Comparison of ENCODE assay signal across 21 cellular contexts in the genomic region with DNA sequence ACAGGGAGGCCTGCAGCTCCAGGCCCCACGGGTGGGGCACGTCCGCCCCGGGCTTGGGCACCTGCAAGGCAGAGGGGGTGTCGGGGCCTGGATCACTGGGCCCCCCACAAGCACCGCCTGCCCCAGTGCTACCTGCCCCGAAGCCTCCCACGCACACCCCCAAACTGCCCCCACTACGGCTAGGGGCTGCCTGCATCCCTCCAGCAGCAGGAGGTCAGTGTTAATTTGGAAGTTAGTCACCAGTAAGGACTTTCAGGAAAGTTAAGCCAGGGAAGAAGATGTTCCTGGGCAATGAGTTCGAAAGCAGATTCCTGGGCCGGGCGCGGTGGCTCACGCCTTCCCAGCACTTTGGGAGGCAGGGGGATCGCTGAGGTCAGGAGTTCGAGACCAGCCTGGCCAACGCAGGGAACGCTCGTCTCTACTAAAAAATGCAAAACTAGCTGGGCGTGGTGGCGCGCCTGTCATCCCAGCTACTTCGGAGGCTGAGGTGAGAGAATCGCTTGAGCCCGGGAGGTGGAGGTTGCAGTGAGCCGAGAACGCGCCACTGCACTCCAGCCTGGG. TPM values are rescaled to one million over a fixed set of nuclear protein-coding genes. Genes with fewer than 3 reads are reported as not detected.
A peak's percentile ranks its signal among the peaks of the same experiment; 100 is the strongest.
DNase-seq lines count a peak whose midpoint lies in the region; ATAC-seq, FAIRE-seq and TF ChIP-seq lines count a peak whose summit lies in the region.
"Had no signal": no experiment of that assay in that cellular context is flagged by ENCODE, and none has a peak within 500 bp of the region (broad histone marks: within the 10 kb centered on the region; RNA-seq: fewer than 3 reads in every experiment).

No MANE protein-coding gene starts in this region.

- H2AK9ac ChIP-seq in IMR-90 (replicated peaks; ENCODE audit: low read depth, low read length, poor library complexity): peak overlapping the region; percentile 24

- H3K14ac ChIP-seq in IMR-90 (replicated peaks; ENCODE audit: low read depth, low read length): no peak overlapping the region

- TF ChIP-seq RAD21 in IMR-90 (IDR thresholded peaks at IDR 0.05; ENCODE audit: low read length) (no peak), K562 (CRISPR knock-in tag; conservative IDR thresholded peaks at IDR 0.05 in 1 of 2, IDR thresholded peaks at IDR 0.05 in 1 of 2) (no peak)

- no peaks in the 10 kb centered on the region; the same call in 1 of the 2 replicates for H3K9me1 ChIP-seq in IMR-90 (ENCODE audit: insufficient read depth, low read length)
- H3K9me1 ChIP-seq in K562 (ENCODE audit: control insufficient read depth, insufficient read depth, low read length): peaks cover 5% of the 10 kb centered on the region

- no peak overlapping the region for H3K56ac ChIP-seq in IMR-90 (ENCODE audit: extremely low read depth, insufficient read depth, low read length)

- H4K91ac ChIP-seq in IMR-90 (ENCODE audit: insufficient read depth, low read depth, low read length): no peak overlapping the region

- no peak overlapping the region for H3K9ac ChIP-seq in IMR-90 (ENCODE audit: low read depth, low read length)
- H3K9ac ChIP-seq in K562 (ENCODE audit: insufficient read depth in 1 of 2, low read depth in 2 of 2, low read length in 2 of 2): peak overlapping the region in 1 of 2 experiments; percentile 8; a peak in 1 of 4 replicates

- H3K4me2 ChIP-seq in IMR-90 (ENCODE audit: low read depth, low read length) (no peak overlapping the region), K562 (ENCODE audit: insufficient read depth, low read length) (no peak overlapping the region), osteoblast (ENCODE audit: insufficient read depth, low read length) (no peak overlapping the region)
- H3K4me2 ChIP-seq: PC-9 had no signal

- H2BK5ac ChIP-seq in IMR-90 (ENCODE audit: low read depth, low read length, poor library complexity, severe bottlenecking): no peak overlapping the region

- TF ChIP-seq EP300 in K562 (IDR thresholded peaks at IDR 0.05; ENCODE audit: low read length): no peak

- H3K27ac ChIP-seq in IMR-90 (ENCODE audit: insufficient read depth, low read length) (no peak overlapping the region), K562 (ENCODE audit: extremely low read depth, low read depth, low read length) (no peak overlapping the region), osteoblast (ENCODE audit: low read depth, low read length) (no peak overlapping the region)
- H3K27ac ChIP-seq: PC-9 had no signal

- no peak overlapping the region for H2BK15ac ChIP-seq in IMR-90 (ENCODE audit: low read depth, low read length)

- H3K79me2 ChIP-seq in K562 (ENCODE audit: control insufficient read depth, insufficient read depth, low read length) (peaks cover 38% of the 10 kb centered on the region), osteoblast (ENCODE audit: insufficient read depth, low read length) (peaks cover 54% of the 10 kb centered on the region)

- no peak overlapping the region for H3K4ac ChIP-seq in IMR-90 (ENCODE audit: low read depth, low read length)

- BruUV-seq in IMR-90 (replicated peaks; lab: Mats Ljungman, UMichigan): no TSS peak
- BruUV-seq in K562 (replicated peaks; lab: Mats Ljungman, UMichigan): no TSS peak

- ATAC-seq in IMR-90 (ENCODE audit: low read depth): no peak
- no peak for ATAC-seq in K562
- ATAC-seq: activated CD8-positive, alpha-beta memory T cell treated with anti-CD3 and anti-CD28 coated beads, Interleukin-2, amount 10 ng/mL, durations not matched to agents 7 days and 5 days had no signal

- H3K18ac ChIP-seq in IMR-90 (ENCODE audit: low read depth, low read length): no peak overlapping the region

- CTCF ChIA-PET in IMR-90 (lab: Yijun Ruan, JAX): no interaction called here
- CTCF ChIA-PET in K562 (lab: Yijun Ruan, JAX; ENCODE audit: low intra/inter-chr PET ratio): interaction anchor here (1.5 kb wide), 1 partner anchor 115 kb away, joined by 5 read pairs; no protein-coding TSS in a partner anchor

- no peak overlapping the region for H4K5ac ChIP-seq in IMR-90 (ENCODE audit: low read depth, low read length)

- intact Hi-C loops in IMR-90 (cut with micrococcal nuclease) (no loop called here), K562 (cut with micrococcal nuclease) (loop anchor here (5.0 kb wide), 2 partner anchors 41 to 336 kb away; no protein-coding TSS in a partner anchor)

- in situ Hi-C loops in IMR-90 (cut with MboI; ENCODE audit: low sequenced_read_pairs) (loop anchor here (10.0 kb wide), 1 partner anchor 338 kb away; no protein-coding TSS in a partner anchor), K562 (cut with MboI) (no loop called here)

- no peak for FAIRE-seq in K562 (lab: Jason Lieb, UNC)
- FAIRE-seq: D721Med, GM19239 had no signal

- H3K27me3 ChIP-seq in IMR-90 (ENCODE audit: control insufficient read depth, insufficient read depth, low read length) (no peaks in the 10 kb centered on the region), K562 (ENCODE audit: control insufficient read depth in 2 of 2, insufficient read depth in 2 of 2, low read length in 2 of 2) (no peaks in the 10 kb centered on the region), osteoblast (ENCODE audit: insufficient read depth, low read length) (no peaks in the 10 kb centered on the region)

- peaks cover 31% of the 10 kb centered on the region for H3K36me3 ChIP-seq in IMR-90 (ENCODE audit: control insufficient read depth, insufficient read depth, low read length)
- peaks cover 27% of the 10 kb centered on the region for H3K36me3 ChIP-seq in K562 (ENCODE audit: control insufficient read depth, insufficient read depth, low read length)
- peaks cover 28% of the 10 kb centered on the region for H3K36me3 ChIP-seq in osteoblast (ENCODE audit: insufficient read depth, low read length)

- H2AFZ ChIP-seq in IMR-90 (replicated peaks; ENCODE audit: low read length, poor library complexity) (no peak overlapping the region), K562 (ENCODE audit: low read depth, low read length) (no peak overlapping the region), osteoblast (ENCODE audit: low read length) (no peak overlapping the region)
- H2AFZ ChIP-seq: PC-9 had no signal

- no peaks in the 10 kb centered on the region for H3K9me3 ChIP-seq in IMR-90 (ENCODE audit: control insufficient read depth, insufficient read depth, low read length)
- no peaks in the 10 kb centered on the region for H3K9me3 ChIP-seq in K562 (replicated peaks; ENCODE audit: control insufficient read depth, insufficient read depth, low read depth, low read length)
- no peaks in the 10 kb centered on the region for H3K9me3 ChIP-seq in osteoblast (ENCODE audit: low read depth, low read length)

- POLR2A ChIA-PET in IMR-90 (lab: Charles Lee; ENCODE audit: unreplicated experiment): no interaction called here
- POLR2A ChIA-PET in K562 (lab: Yijun Ruan, JAX): interaction anchor here (0.6 to 4.0 kb wide), 12 partner anchors 9 to 323 kb away, joined by 3 to 17 read pairs (median 5); no protein-coding TSS in a partner anchor

- dilution Hi-C loops in IMR-90 (cut with HindIII; ENCODE audit: low sequenced_read_pairs, unreplicated experiment): no loop called here

- H2BK120ac ChIP-seq in IMR-90 (ENCODE audit: low read depth, low read length): no peak overlapping the region

- no peak overlapping the region for H3K23ac ChIP-seq in IMR-90 (ENCODE audit: low read depth, low read length)

- DNase-seq in IMR-90: no peak
- DNase-seq in K562 (ENCODE audit: extremely low read depth in 1 of 4, low spot score in 3 of 4): no peak
- DNase-seq in osteoblast (ENCODE audit: insufficient read length, low spot score, missing footprints): peak; percentile 61
- no peak for DNase-seq in stimulated activated CD4-positive, alpha-beta T cell treated with anti-CD3 and anti-CD28 coated beads, Interleukin-12 subunit alpha, Interleukin-12 subunit beta, amount 100 ng/mL, for 4 hours
- no peak for DNase-seq in central memory CD4-positive, alpha-beta T cell
- DNase-seq: activated CD4-positive, alpha-beta T cell treated with anti-CD3 and anti-CD28 coated beads for 1 hour; activated CD8-positive, alpha-beta memory T cell treated with anti-CD3 and anti-CD28 coated beads, Interleukin-2, amount 10 ng/mL, durations not matched to agents 7 days and 5 days; activated gamma-delta T cell; GOT3; NCI-H146; NCI-H82; PC-9; stimulated activated CD4-positive, alpha-beta T cell treated with anti-CD3 and anti-CD28 coated beads, Interleukin-4, amount 100 ng/mL, for 24 hours had no signal

- no peak overlapping the region for H2BK20ac ChIP-seq in IMR-90 (ENCODE audit: low read depth, low read length)

- H2AK5ac ChIP-seq in IMR-90 (ENCODE audit: low read depth, low read length): no peak overlapping the region

- no peak for TF ChIP-seq CTCF in IMR-90 (conservative IDR thresholded peaks at IDR 0.05; ENCODE audit: low read depth, low read length)
- no peak for TF ChIP-seq CTCF in K562 (IDR thresholded peaks at IDR 0.05 in 2 of 3, conservative IDR thresholded peaks at IDR 0.05 in 1 of 3; ENCODE audit: insufficient read depth in 2 of 3, low read depth in 1 of 3, low read length in 3 of 3)
- no peak for TF ChIP-seq CTCF in osteoblast (IDR thresholded peaks at IDR 0.05; ENCODE audit: extremely low read depth, low read depth, low read length)

- TF ChIP-seq POLR2A in IMR-90 (IDR thresholded peaks at IDR 0.05; ENCODE audit: low read depth, low read length) (no peak), K562 (conservative IDR thresholded peaks at IDR 0.05) (no peak)

- 96% methylated on average over 10 of the region's 28 CpGs; no CpG with 5 or more reads in 1 of the 2 experiments for WGBS in IMR-90 (ENCODE audit: extremely low coverage in 2 of 2, insufficient read length in 1 of 2), 2 experiments
- 88% methylated on average over 21 of the region's 28 CpGs for WGBS in K562 (ENCODE audit: insufficient coverage, low coverage, missing lambda C conversion rate)

- peaks cover 14% of the 10 kb centered on the region for H3K4me1 ChIP-seq in IMR-90 (ENCODE audit: control insufficient read depth, insufficient read depth, low read length)
- peaks cover 10 to 67% of the 10 kb centered on the region in 2 experiments for H3K4me1 ChIP-seq in K562 (replicated peaks in 1 of 2; ENCODE audit: control insufficient read depth in 2 of 2, insufficient read depth in 2 of 2, low read length in 2 of 2)
- peaks cover 17% of the 10 kb centered on the region for H3K4me1 ChIP-seq in osteoblast (ENCODE audit: insufficient read depth, low read length)

- H4K8ac ChIP-seq in IMR-90 (ENCODE audit: low read depth in 2 of 2, low read length in 2 of 2): no peak overlapping the region

- H4K20me1 ChIP-seq in IMR-90 (ENCODE audit: insufficient read depth, low read length) (peaks cover 56% of the 10 kb centered on the region), K562 (replicated peaks; ENCODE audit: control insufficient read depth, insufficient read depth, low read length) (peaks cover 28% of the 10 kb centered on the region), osteoblast (ENCODE audit: insufficient read depth, low read length) (peaks cover 58% of the 10 kb centered on the region)

- H3K79me1 ChIP-seq in IMR-90 (ENCODE audit: low read depth in 1 of 2, low read length in 2 of 2): peaks cover 7 to 42% of the 10 kb centered on the region in 2 experiments

- H3K4me3 ChIP-seq in IMR-90 (ENCODE audit: insufficient read depth, low read depth, low read length): no peak overlapping the region
- H3K4me3 ChIP-seq in K562: no peak overlapping the region
- no peak overlapping the region for H3K4me3 ChIP-seq in osteoblast (ENCODE audit: insufficient read depth, low read length)
- H3K4me3 ChIP-seq: lung, PC-9, SK-N-MC had no signal

RNA-seq across cellular contexts. Expression of a gene that starts 5.5 kb away (rescaled TPM):
- under 0.01 TPM in 1 of 2 replicates, not detected in the other for total RNA-seq in IMR-90 (2012; rRNA removed)
- polyA plus RNA-seq in IMR-90 (2012; rRNA removed): 0.09 and 0.19 TPM in 2 replicates
- 0.09 and 0.15 TPM in 2 replicates for polyA plus RNA-seq in IMR-90 (2012; cell fraction: cytosol; rRNA removed)
- 0.14 TPM in 1 of 2 replicates, not detected in the other for polyA plus RNA-seq in IMR-90 (2012; cell fraction: nucleus; rRNA removed; ENCODE audit: low replicate concordance)
- total RNA-seq in K562 (2011; cell fraction: chromatin; rRNA removed; ENCODE audit: low replicate concordance): 0.49 TPM in 1 of 2 replicates, not detected in the other
- 0.17 TPM in 1 of 2 replicates, not detected in the other for total RNA-seq in K562 (2011; cell fraction: nucleolus; rRNA removed)
- total RNA-seq in K562 (2011; cell fraction: nucleoplasm; rRNA removed): not detected in 2 replicates
- total RNA-seq in K562 (2014; rRNA removed): 0.16 TPM in 1 of 2 replicates, not detected in the other
- total RNA-seq in K562 (2014; rRNA removed; fragmentation: Illumina TruSeq; extraction: Trizol): not detected in 2 replicates
- total RNA-seq in K562 (2015; rRNA removed; fragmentation: Illumina TruSeq; extraction: Trizol): not detected in 2 replicates
- total RNA-seq in K562 (2021): 0.13 and 0.40 TPM in 2 replicates
- polyA plus RNA-seq in K562 (2011; rRNA removed): 0.03 TPM in 1 of 2 replicates, not detected in the other
- polyA plus RNA-seq in K562 (2011; cell fraction: cytosol; rRNA removed): not detected in 2 replicates
- polyA plus RNA-seq in K562 (2011; cell fraction: nucleus; rRNA removed): 0.10 TPM in 1 of 2 replicates, not detected in the other
- 0.27 and 0.66 TPM in 2 replicates for polyA plus RNA-seq in K562 (2012)
- polyA plus RNA-seq in K562 (2014; fragmentation: Illumina TruSeq; extraction: Trizol): 0.06 TPM in 1 of 2 replicates, not detected in the other
- polyA plus RNA-seq in K562 (2014; fragmentation: Nextera tagmentation; extraction: Ambion mirVana): not detected
- polyA plus RNA-seq in K562 (2014; rRNA removed): 0.07 TPM in 1 of 2 replicates, not detected in the other
- not detected in 2 replicates for polyA minus RNA-seq in K562 (2011; rRNA and poly(A)+ RNA removed)
- not detected in 2 replicates for polyA minus RNA-seq in K562 (2011; cell fraction: cytosol; rRNA and poly(A)+ RNA removed)
- 0.11 and 0.13 TPM in 2 replicates for polyA minus RNA-seq in K562 (2011; cell fraction: nucleus; rRNA and poly(A)+ RNA removed)
- under 0.01 TPM in 1 of 2 replicates, not detected in the other for total RNA-seq in osteoblast
- total RNA-seq: M059J, PC-9 had no signal

RNA-seq across cellular contexts. Expression of a gene that starts 20.3 kb away (rescaled TPM):
- total RNA-seq in IMR-90 (2012; rRNA removed) (not detected in 2 replicates), K562 (2014; rRNA removed) (0.29 TPM in 1 of 2 replicates, not detected in the other), K562 (2014; rRNA removed; fragmentation: Illumina TruSeq; extraction: Trizol) (0.40 and 0.45 TPM in 2 replicates), K562 (2015; rRNA removed; fragmentation: Illumina TruSeq; extraction: Trizol) (0.51 and 0.57 TPM in 2 replicates), K562 (2021) (0.58 and 0.78 TPM in 2 replicates), osteoblast (0.72 TPM in 1 of 2 replicates, not detected in the other)
- polyA plus RNA-seq in IMR-90 (2012; rRNA removed) (not detected in 2 replicates), K562 (2011; rRNA removed) (not detected in 2 replicates), K562 (2014; fragmentation: Illumina TruSeq; extraction: Trizol) (not detected in 2 replicates), K562 (2014; fragmentation: Nextera tagmentation; extraction: Ambion mirVana) (under 1 TPM in 1 of 2 experiments, not detected in 1; 0.08 TPM), K562 (2014; rRNA removed) (1.2 and 2.1 TPM in 2 replicates)
- 0.07 and 0.18 TPM in 2 replicates for polyA plus RNA-seq in IMR-90 (2012; cell fraction: cytosol; rRNA removed)
- polyA plus RNA-seq in IMR-90 (2012; cell fraction: nucleus; rRNA removed; ENCODE audit: low replicate concordance): 0.62 and 0.78 TPM in 2 replicates
- 1.7 TPM in 1 of 2 replicates, not detected in the other for total RNA-seq in K562 (2011; cell fraction: chromatin; rRNA removed; ENCODE audit: low replicate concordance)
- 0.92 TPM in 1 of 2 replicates, not detected in the other for total RNA-seq in K562 (2011; cell fraction: nucleolus; rRNA removed)
- total RNA-seq in K562 (2011; cell fraction: nucleoplasm; rRNA removed): 2.7 TPM in 1 of 2 replicates, not detected in the other
- polyA plus RNA-seq in K562 (2011; cell fraction: cytosol; rRNA removed): 0.09 TPM in 1 of 2 replicates, not detected in the other
- 0.58 TPM in 1 of 2 replicates, not detected in the other for polyA plus RNA-seq in K562 (2011; cell fraction: nucleus; rRNA removed)
- 2.3 and 2.7 TPM in 2 replicates for polyA plus RNA-seq in K562 (2012)
- 0.63 TPM in 1 of 2 replicates, not detected in the other for polyA minus RNA-seq in K562 (2011; rRNA and poly(A)+ RNA removed)
- not detected in 2 replicates for polyA minus RNA-seq in K562 (2011; cell fraction: cytosol; rRNA and poly(A)+ RNA removed)
- 1.00 TPM in 1 of 2 replicates, not detected in the other for polyA minus RNA-seq in K562 (2011; cell fraction: nucleus; rRNA and poly(A)+ RNA removed)
- total RNA-seq: M059J, posterior vena cava, temporal lobe had no signal

RNA-seq across cellular contexts. Expression of a gene that starts 27.4 kb away (rescaled TPM):
- total RNA-seq in IMR-90 (2012; rRNA removed): under 0.01 TPM in 1 of 2 replicates, not detected in the other
- 0.86 and 1.5 TPM in 2 replicates for polyA plus RNA-seq in IMR-90 (2012; rRNA removed)
- polyA plus RNA-seq in IMR-90 (2012; cell fraction: cytosol; rRNA removed): 0.06 and 0.22 TPM in 2 replicates
- polyA plus RNA-seq in IMR-90 (2012; cell fraction: nucleus; rRNA removed; ENCODE audit: low replicate concordance): 9.1 and 40.5 TPM in 2 replicates
- total RNA-seq in K562 (2011; cell fraction: chromatin; rRNA removed; ENCODE audit: low replicate concordance): 14.5 and 62.7 TPM in 2 replicates
- 48.8 and 60.2 TPM in 2 replicates for total RNA-seq in K562 (2011; cell fraction: nucleolus; rRNA removed)
- total RNA-seq in K562 (2011; cell fraction: nucleoplasm; rRNA removed): 25.7 and 35.6 TPM in 2 replicates
- 9.4 and 10.7 TPM in 2 replicates for total RNA-seq in K562 (2014; rRNA removed)
- 0.13 and 0.29 TPM in 2 replicates for total RNA-seq in K562 (2014; rRNA removed; fragmentation: Illumina TruSeq; extraction: Trizol)
- total RNA-seq in K562 (2015; rRNA removed; fragmentation: Illumina TruSeq; extraction: Trizol): 2.6 and 3.5 TPM in 2 replicates
- 22.2 and 27.4 TPM in 2 replicates for total RNA-seq in K562 (2021)
- polyA plus RNA-seq in K562 (2011; rRNA removed): 1.7 and 3.6 TPM in 2 replicates
- 2.2 and 9.1 TPM in 2 replicates for polyA plus RNA-seq in K562 (2011; cell fraction: cytosol; rRNA removed)
- 52.0 and 130 TPM in 2 replicates for polyA plus RNA-seq in K562 (2011; cell fraction: nucleus; rRNA removed)
- polyA plus RNA-seq in K562 (2012): 14.9 and 33.7 TPM in 2 replicates
- polyA plus RNA-seq in K562 (2014; fragmentation: Illumina TruSeq; extraction: Trizol): 1.5 and 4.0 TPM in 2 replicates
- polyA plus RNA-seq in K562 (2014; fragmentation: Nextera tagmentation; extraction: Ambion mirVana): not detected
- 19.2 and 23.6 TPM in 2 replicates for polyA plus RNA-seq in K562 (2014; rRNA removed)
- polyA minus RNA-seq in K562 (2011; rRNA and poly(A)+ RNA removed): 0.09 and 0.18 TPM in 2 replicates
- polyA minus RNA-seq in K562 (2011; cell fraction: cytosol; rRNA and poly(A)+ RNA removed): 2.0 and 3.7 TPM in 2 replicates
- 5.4 and 8.2 TPM in 2 replicates for polyA minus RNA-seq in K562 (2011; cell fraction: nucleus; rRNA and poly(A)+ RNA removed)
- total RNA-seq in osteoblast: under 0.01 and 0.29 TPM in 2 replicates

RNA-seq across cellular contexts. Expression of a gene that starts 31.4 kb away (rescaled TPM):
- total RNA-seq in IMR-90 (2012; rRNA removed) (not detected in 2 replicates), K562 (2014; rRNA removed) (0.05 TPM in 1 of 2 replicates, not detected in the other), K562 (2014; rRNA removed; fragmentation: Illumina TruSeq; extraction: Trizol) (not detected in 2 replicates), K562 (2015; rRNA removed; fragmentation: Illumina TruSeq; extraction: Trizol) (not detected in 2 replicates), K562 (2021) (not detected in 2 replicates), osteoblast (not detected in 2 replicates)
- polyA plus RNA-seq in IMR-90 (2012; rRNA removed) (not detected in 2 replicates), K562 (2011; rRNA removed) (0.03 and 0.07 TPM in 2 replicates), K562 (2014; fragmentation: Illumina TruSeq; extraction: Trizol) (not detected in 2 replicates), K562 (2014; fragmentation: Nextera tagmentation; extraction: Ambion mirVana) (under 1 TPM in 1 of 2 experiments, not detected in 1; 0.03 TPM), K562 (2014; rRNA removed) (not detected in 2 replicates)
- 0.03 TPM in 1 of 2 replicates, not detected in the other for polyA plus RNA-seq in IMR-90 (2012; cell fraction: cytosol; rRNA removed)
- not detected in 2 replicates for polyA plus RNA-seq in IMR-90 (2012; cell fraction: nucleus; rRNA removed; ENCODE audit: low replicate concordance)
- total RNA-seq in K562 (2011; cell fraction: chromatin; rRNA removed; ENCODE audit: low replicate concordance): not detected in 2 replicates
- not detected in 2 replicates for total RNA-seq in K562 (2011; cell fraction: nucleolus; rRNA removed)
- total RNA-seq in K562 (2011; cell fraction: nucleoplasm; rRNA removed): not detected in 2 replicates
- polyA plus RNA-seq in K562 (2011; cell fraction: cytosol; rRNA removed): 0.06 and 0.07 TPM in 2 replicates
- polyA plus RNA-seq in K562 (2011; cell fraction: nucleus; rRNA removed): not detected in 2 replicates
- polyA plus RNA-seq in K562 (2012): 0.47 and 1.6 TPM in 2 replicates
- polyA minus RNA-seq in K562 (2011; rRNA and poly(A)+ RNA removed): not detected in 2 replicates
- not detected in 2 replicates for polyA minus RNA-seq in K562 (2011; cell fraction: cytosol; rRNA and poly(A)+ RNA removed)
- polyA minus RNA-seq in K562 (2011; cell fraction: nucleus; rRNA and poly(A)+ RNA removed): not detected in 2 replicates
- total RNA-seq: aorta, M059J, PC-9 had no signal

RNA-seq across cellular contexts. Expression of a gene that starts 39.9 kb away (rescaled TPM):
- 4.8 and 7.5 TPM in 2 replicates for total RNA-seq in IMR-90 (2012; rRNA removed)
- 29.8 and 34.5 TPM in 2 replicates for polyA plus RNA-seq in IMR-90 (2012; rRNA removed)
- 18.6 and 34.5 TPM in 2 replicates for polyA plus RNA-seq in IMR-90 (2012; cell fraction: cytosol; rRNA removed)
- polyA plus RNA-seq in IMR-90 (2012; cell fraction: nucleus; rRNA removed; ENCODE audit: low replicate concordance): 82.8 and 174 TPM in 2 replicates
- total RNA-seq in K562 (2011; cell fraction: chromatin; rRNA removed; ENCODE audit: low replicate concordance): 112 and 366 TPM in 2 replicates
- 303 and 373 TPM in 2 replicates for total RNA-seq in K562 (2011; cell fraction: nucleolus; rRNA removed)
- total RNA-seq in K562 (2011; cell fraction: nucleoplasm; rRNA removed): 182 TPM in 2 replicates
- 50.3 and 111 TPM in 2 replicates for total RNA-seq in K562 (2014; rRNA removed)
- 4.5 and 5.8 TPM in 2 replicates for total RNA-seq in K562 (2014; rRNA removed; fragmentation: Illumina TruSeq; extraction: Trizol)
- total RNA-seq in K562 (2015; rRNA removed; fragmentation: Illumina TruSeq; extraction: Trizol): 22.8 and 30.6 TPM in 2 replicates
- 181 and 194 TPM in 2 replicates for total RNA-seq in K562 (2021)
- 7.9 and 21.0 TPM in 2 replicates for polyA plus RNA-seq in K562 (2011; rRNA removed)
- polyA plus RNA-seq in K562 (2011; cell fraction: cytosol; rRNA removed): 11.3 and 12.6 TPM in 2 replicates
- 164 and 237 TPM in 2 replicates for polyA plus RNA-seq in K562 (2011; cell fraction: nucleus; rRNA removed)
- polyA plus RNA-seq in K562 (2012): 142 and 173 TPM in 2 replicates
- polyA plus RNA-seq in K562 (2014; fragmentation: Illumina TruSeq; extraction: Trizol): 44.6 and 119 TPM in 2 replicates
- polyA plus RNA-seq in K562 (2014; fragmentation: Nextera tagmentation; extraction: Ambion mirVana): under 1 TPM; 0.17 to 0.35 TPM
- polyA plus RNA-seq in K562 (2014; rRNA removed): 45.9 and 46.7 TPM in 2 replicates
- 8.5 and 10.2 TPM in 2 replicates for polyA minus RNA-seq in K562 (2011; rRNA and poly(A)+ RNA removed)
- 49.6 and 76.1 TPM in 2 replicates for polyA minus RNA-seq in K562 (2011; cell fraction: cytosol; rRNA and poly(A)+ RNA removed)
- polyA minus RNA-seq in K562 (2011; cell fraction: nucleus; rRNA and poly(A)+ RNA removed): 127 and 137 TPM in 2 replicates
- 27.1 and 27.9 TPM in 2 replicates for total RNA-seq in osteoblast
